Comparison of ENCODE assay signal across 10 cellular contexts in genomic region chr6:47483516-47483852, GRCh38. TPM values are rescaled to one million over a fixed set of nuclear protein-coding genes. Genes with fewer than 3 reads are reported as not detected.
DNase-seq lines count a peak whose midpoint lies in the region; ATAC-seq and TF ChIP-seq lines count a peak whose summit lies in the region.
"Had no signal": no experiment of that assay in that cellular context is flagged by ENCODE, and none has a peak within 500 bp of the region (broad histone marks: within the 10 kb centered on the region; RNA-seq: fewer than 3 reads in every experiment).

No MANE protein-coding gene starts in this region.

- CTCF ChIA-PET in T-cell (lab: Charles Lee) = interaction anchor here (0.7 kb wide), 3 partner anchors 18 to 1974 kb away, joined by 3 to 4 read pairs (median 4); no protein-coding TSS in a partner anchor

- H3K9me3 ChIP-seq in smooth muscle cell (replicated peaks; ENCODE audit: low read depth) = no peaks in the 10 kb centered on the region
- H3K9me3 ChIP-seq: left ventricle myocardium inferior, sigmoid colon had no signal

- peak overlapping the region; percentile 69 for H3K27ac ChIP-seq in brain microvascular endothelial cell
- peak overlapping the region; percentile 95 for H3K27ac ChIP-seq in smooth muscle cell (ENCODE audit: low read depth)
- H3K27ac ChIP-seq in dorsolateral prefrontal cortex = no peak overlapping the region
- H3K27ac ChIP-seq: left ventricle myocardium inferior had no signal

- peak overlapping the region in 1 of 3 donors; percentile 24 for H3K4me3 Mint-ChIP-seq in T-cell

- TF ChIP-seq CTCF in brain microvascular endothelial cell (IDR thresholded peaks at IDR 0.05; ENCODE audit: low read depth, low read length, missing control alignments) (no peak), smooth muscle cell (IDR thresholded peaks at IDR 0.05; ENCODE audit: borderline replicate concordance, insufficient read depth, poor library complexity, severe bottlenecking) (no peak), dorsolateral prefrontal cortex (IDR thresholded peaks at IDR 0.05 in 54 of 56, conservative IDR thresholded peaks at IDR 0.05 in 2 of 56; ENCODE audit: low read depth in 1 of 56, partially characterized antibody in 56 of 56) (no peak)

- H3K4me3 ChIP-seq in brain microvascular endothelial cell (ENCODE audit: low read depth, low read length) = no peak overlapping the region
- H3K4me3 ChIP-seq in smooth muscle cell = peak overlapping the region; percentile 7
- no peak overlapping the region for H3K4me3 ChIP-seq in dorsolateral prefrontal cortex
- H3K4me3 ChIP-seq: left ventricle myocardium inferior, sigmoid colon had no signal

- peaks cover 39% of the 10 kb centered on the region for H3K4me1 ChIP-seq in smooth muscle cell (ENCODE audit: low read depth)

- H3K9ac ChIP-seq in smooth muscle cell (ENCODE audit: low read depth) = peak overlapping the region; percentile 52

- H3K4me1 Mint-ChIP-seq in T-cell = peaks cover 70 to 77% (median 72%) of the 10 kb centered on the region in 3 donors

- H3K4me2 ChIP-seq in smooth muscle cell = peak overlapping the region; percentile 78

- no peaks in the 10 kb centered on the region for H3K27me3 Mint-ChIP-seq in T-cell

- peak; percentile 42 for ATAC-seq in GM19452 (IDR thresholded peaks at IDR 0.05; ENCODE audit: unreplicated experiment)
- ATAC-seq in HG02981 (IDR thresholded peaks at IDR 0.05; ENCODE audit: unreplicated experiment) = peak; percentile 43
- no peak for ATAC-seq in T-cell (replicated peaks in 1 of 4)

- H3K79me2 ChIP-seq in smooth muscle cell (ENCODE audit: low read depth) = peaks cover 93% of the 10 kb centered on the region

- POLR2A ChIA-PET in T-cell (lab: Charles Lee) = interaction anchor here in 1 of 2 donors (1.7 kb wide), 1 partner anchor 30 kb away, joined by 3 read pairs; no protein-coding TSS in a partner anchor

- H3F3A ChIP-seq in smooth muscle cell (ENCODE audit: low read depth) = peaks cover 4% of the 10 kb centered on the region

- H3K9me3 Mint-ChIP-seq in T-cell = no peaks in the 10 kb centered on the region

- peak overlapping the region in 1 of 2 donors; percentile 36 for H3K27ac Mint-ChIP-seq in T-cell

- intact Hi-C loops in dorsolateral prefrontal cortex (cut with DNase I) = no loop called here

- peaks cover 83% of the 10 kb centered on the region for H4K20me1 ChIP-seq in smooth muscle cell (ENCODE audit: low read depth)

- H3K27me3 ChIP-seq in brain microvascular endothelial cell (replicated peaks) (no peaks in the 10 kb centered on the region), smooth muscle cell (ENCODE audit: low read depth) (no peaks in the 10 kb centered on the region), dorsolateral prefrontal cortex (no peaks in the 10 kb centered on the region)
- H3K27me3 ChIP-seq: sigmoid colon had no signal

- in situ Hi-C loops in brain microvascular endothelial cell (cut with HindIII; ENCODE audit: low pct_ligation_motif_present, low sequenced_read_pairs) = no loop called here

- no peaks in the 10 kb centered on the region for H3K36me3 ChIP-seq in brain microvascular endothelial cell (replicated peaks)
- no peaks in the 10 kb centered on the region for H3K36me3 ChIP-seq in smooth muscle cell (ENCODE audit: low read depth)
- H3K36me3 ChIP-seq: left ventricle myocardium inferior, sigmoid colon had no signal

- H3K36me3 Mint-ChIP-seq in T-cell = no peaks in the 10 kb centered on the region

- H2AFZ ChIP-seq in smooth muscle cell (ENCODE audit: low read depth) = no peak overlapping the region

- DNase-seq in brain microvascular endothelial cell = no peak
- no peak for DNase-seq in smooth muscle cell (lab: John Stamatoyannopoulos, UW; ENCODE audit: unreplicated experiment)
- DNase-seq in T-cell = no peak
- DNase-seq in activated CD4-positive, alpha-beta T cell treated with anti-CD3 and anti-CD28 coated beads, Interleukin-2, amount 50 U/mL, for 4 hours = no peak
- no peak for DNase-seq in dorsolateral prefrontal cortex
- DNase-seq: left ventricle myocardium inferior; sigmoid colon; stimulated activated naive CD4-positive, alpha-beta T cell treated with Interleukin-2 at 50 U/mL for 16 hours had no signal

RNA-seq across cellular contexts. Expression of gene CD2AP, which starts 5.9 kb away (rescaled TPM):
- total RNA-seq in smooth muscle cell = 33.4 and 37.2 TPM in 2 replicates
- polyA plus RNA-seq in smooth muscle cell = 7.4 and 15.5 TPM in 2 replicates
- 10 to 100 TPM; 22.3 to 39.7 (median 23.6) TPM for total RNA-seq in T-cell
- 10 to 100 TPM in 98 of 120 experiments, 1 to 10 TPM in 22; 7.5 to 21.7 (median 12.5) TPM for total RNA-seq in dorsolateral prefrontal cortex

Comparison
In these comparisons a context has a peak if more than half of its experiments do, and no peak if none do; other contexts are left out.
1. ATAC-seq: peak in GM19452 (single experiment) and HG02981 (single experiment); none in T-cell (0 of 4).
2. H3K27ac ChIP-seq: peak in brain microvascular endothelial cell (single experiment) and smooth muscle cell (single experiment); none in dorsolateral prefrontal cortex (0 of 59).